ENCODE assay signal across 11 cellular contexts in genomic region chr9:133117271-133118178, GRCh38. TPM values are rescaled to one million over a fixed set of nuclear protein-coding genes. Genes with fewer than 3 reads are reported as not detected.
DNase-seq lines count a peak whose midpoint lies in the region; ATAC-seq and TF ChIP-seq lines count a peak whose summit lies in the region.
"Had no signal": no experiment of that assay in that cellular context is flagged by ENCODE, and none has a peak within 500 bp of the region (broad histone marks: within the 10 kb centered on the region; RNA-seq: fewer than 3 reads in every experiment).

No MANE protein-coding gene starts in this region.

- peaks cover 93% of the 10 kb centered on the region for H3K4me1 ChIP-seq in vagina

- no peak for DNase-seq in activated naive CD4-positive, alpha-beta T cell treated with anti-CD3 and anti-CD28 coated beads, Interleukin-2, amount 50 U/mL, for 16 hours
- DNase-seq in cerebellar cortex (ENCODE audit: low spot score) (peak; percentile 80), mucosa of gallbladder (ENCODE audit: low spot score) (peak; percentile 65), vagina (ENCODE audit: extremely low spot score in 2 of 2) (no peak), HT-29 (ENCODE audit: low spot score) (no peak)
- DNase-seq: Caco-2, NCI-H526 treated with DMSO at 0.1 percent for 48 hours had no signal

- no peak for ATAC-seq in HG03520 (IDR thresholded peaks at IDR 0.05; ENCODE audit: unreplicated experiment)
- ATAC-seq in GM19023 (IDR thresholded peaks at IDR 0.05; ENCODE audit: unreplicated experiment): no peak
- ATAC-seq: naive thymus-derived CD4-positive, alpha-beta T cell had no signal

- H3K27ac ChIP-seq in vagina: peak overlapping the region; percentile 80

- TF ChIP-seq CTCF in vagina (IDR thresholded peaks at IDR 0.05): no peak

- no peaks in the 10 kb centered on the region for H3K36me3 Mint-ChIP-seq in activated naive CD4-positive, alpha-beta T cell treated with anti-CD3 and anti-CD28 coated beads, Interleukin-2, amount 50 U/mL, for 24 hours
- H3K36me3 Mint-ChIP-seq: naive thymus-derived CD4-positive, alpha-beta T cell had no signal

- intact Hi-C loops in vagina (cut with DNase I): no loop called here

- no peaks in the 10 kb centered on the region for H3K9me3 ChIP-seq in vagina
- H3K9me3 ChIP-seq: Caco-2 had no signal

- TF ChIP-seq POLR2A in vagina (IDR thresholded peaks at IDR 0.05): no peak

- H3K4me1 Mint-ChIP-seq in activated naive CD4-positive, alpha-beta T cell treated with anti-CD3 and anti-CD28 coated beads, Interleukin-2, amount 50 U/mL, for 24 hours: peaks cover 62% of the 10 kb centered on the region

- no peaks in the 10 kb centered on the region for H3K27me3 ChIP-seq in vagina

- peak overlapping the region; percentile 68 for H3K27ac Mint-ChIP-seq in activated naive CD4-positive, alpha-beta T cell treated with anti-CD3 and anti-CD28 coated beads, Interleukin-2, amount 50 U/mL, for 24 hours

- no peaks in the 10 kb centered on the region for H3K27me3 Mint-ChIP-seq in activated naive CD4-positive, alpha-beta T cell treated with anti-CD3 and anti-CD28 coated beads, Interleukin-2, amount 50 U/mL, for 24 hours
- H3K27me3 Mint-ChIP-seq: naive thymus-derived CD4-positive, alpha-beta T cell had no signal

- H3K9me3 Mint-ChIP-seq in activated naive CD4-positive, alpha-beta T cell treated with anti-CD3 and anti-CD28 coated beads, Interleukin-2, amount 50 U/mL, for 24 hours: no peaks in the 10 kb centered on the region

- no peak overlapping the region for H3K4me3 ChIP-seq in vagina

- H3K36me3 ChIP-seq in vagina: no peaks in the 10 kb centered on the region

- no peak overlapping the region for H3K4me3 Mint-ChIP-seq in activated naive CD4-positive, alpha-beta T cell treated with anti-CD3 and anti-CD28 coated beads, Interleukin-2, amount 50 U/mL, for 24 hours

RNA-seq across cellular contexts. Expression of gene RALGDS, which starts 3.5 kb away (rescaled TPM):
- total RNA-seq in mucosa of gallbladder (50.7 TPM), vagina (85.0 TPM)
- 95.0 and 102 TPM in 2 replicates for total RNA-seq in HT-29 (2014; rRNA removed; shearing (Covaris generic))

RNA-seq across cellular contexts. Expression of gene GBGT1, which starts 46.2 kb away (rescaled TPM):
- total RNA-seq in mucosa of gallbladder (26.5 TPM), vagina (27.0 TPM)
- total RNA-seq in HT-29 (2014; rRNA removed; shearing (Covaris generic)): not detected in 2 replicates

RNA-seq across cellular contexts. Expression of gene CEL, which starts 55.7 kb away (rescaled TPM):
- total RNA-seq in mucosa of gallbladder (11.9 TPM), vagina (0.74 TPM)
- total RNA-seq in HT-29 (2014; rRNA removed; shearing (Covaris generic)): 0.08 and 0.58 TPM in 2 replicates

Comparison
In these comparisons a context has a peak if more than half of its experiments do, and no peak if none do; other contexts are left out.
1. DNase-seq: peak in cerebellar cortex (single experiment) and mucosa of gallbladder (single experiment); none in activated naive CD4-positive, alpha-beta T cell treated with anti-CD3 and anti-CD28 coated beads, Interleukin-2, amount 50 U/mL, for 16 hours (single experiment), vagina (0 of 2) and HT-29 (single experiment).
2. RNA of gene GBGT1, which starts 46.2 kb away (total RNA-seq): 27.0 TPM in vagina (single experiment) and 26.5 TPM in mucosa of gallbladder (single experiment); not detected in HT-29; every median in the first group is over 10 times any median in the second.